In genomic region chr1:27350673-27351540, GRCh38 we compare ENCODE assay signal across 12 cellular contexts. TPM values are rescaled to one million over a fixed set of nuclear protein-coding genes. Genes with fewer than 3 reads are reported as not detected.
DNase-seq lines count a peak whose midpoint lies in the region; ATAC-seq and TF ChIP-seq lines count a peak whose summit lies in the region.
"Had no signal": no experiment of that assay in that cellular context is flagged by ENCODE, and none has a peak within 500 bp of the region (broad histone marks: within the 10 kb centered on the region; RNA-seq: fewer than 3 reads in every experiment).

No MANE protein-coding gene starts in this region.

- peaks cover 9% of the 10 kb centered on the region for H3K36me3 Mint-ChIP-seq in endothelial cell (ENCODE audit: low read depth, unreplicated experiment)
- H3K36me3 Mint-ChIP-seq in activated naive CD4-positive, alpha-beta T cell treated with anti-CD3 and anti-CD28 coated beads for 36 hours (ENCODE audit: low read depth) = no peaks in the 10 kb centered on the region

- H3K27ac Mint-ChIP-seq in endothelial cell (ENCODE audit: unreplicated experiment) = no peak overlapping the region
- H3K27ac Mint-ChIP-seq in activated naive CD4-positive, alpha-beta T cell treated with anti-CD3 and anti-CD28 coated beads for 36 hours = no peak overlapping the region

- no peak for TF ChIP-seq POLR2A in testis (IDR thresholded peaks at IDR 0.05)

- H3K27ac ChIP-seq in HUES6 (ENCODE audit: low read depth, low read length) (no peak overlapping the region), left lung (no peak overlapping the region), testis (no peak overlapping the region)

- H3K36me3 ChIP-seq in HUES6 (ENCODE audit: control insufficient read depth, insufficient read depth, low read length) = peaks cover 9% of the 10 kb centered on the region
- peaks cover 0 to 62% of the 10 kb centered on the region in 2 donors for H3K36me3 ChIP-seq in left lung
- no peaks in the 10 kb centered on the region for H3K36me3 ChIP-seq in testis (ENCODE audit: low read depth, missing control alignments)

- intact Hi-C loops in left lung (cut with DNase I) (no loop called here), testis (cut with DNase I; ENCODE audit: low total_unique reads) (no loop called here)
- intact Hi-C loops in activated naive CD4-positive, alpha-beta T cell treated with anti-CD3 and anti-CD28 coated beads for 36 hours (cut with micrococcal nuclease) = no loop called here

- H3K9ac ChIP-seq in HUES6 (ENCODE audit: low read length) = peak overlapping the region; percentile 29

- H3K27me3 Mint-ChIP-seq in endothelial cell (ENCODE audit: unreplicated experiment) = peaks cover 10% of the 10 kb centered on the region
- H3K27me3 Mint-ChIP-seq in activated naive CD4-positive, alpha-beta T cell treated with anti-CD3 and anti-CD28 coated beads for 36 hours (ENCODE audit: low read depth) = no peaks in the 10 kb centered on the region

- CTCF ChIA-PET in activated naive CD4-positive, alpha-beta T cell treated with anti-CD3 and anti-CD28 coated beads for 36 hours (lab: Charles Lee) = interaction anchor here (1.9 kb wide), 1 partner anchor 18 kb away, joined by 3 read pairs; no protein-coding TSS in a partner anchor

- 23 to 33% methylated on average over 34 to 62 of the region's 62 CpGs for WGBS in testis, 2 donors

- no peak overlapping the region for H3K4me3 Mint-ChIP-seq in endothelial cell (ENCODE audit: unreplicated experiment)
- H3K4me3 Mint-ChIP-seq in activated naive CD4-positive, alpha-beta T cell treated with anti-CD3 and anti-CD28 coated beads for 36 hours = no peak overlapping the region

- TF ChIP-seq CTCF in endothelial cell (IDR thresholded peaks at IDR 0.05; ENCODE audit: unreplicated experiment) (no peak), left lung (IDR thresholded peaks at IDR 0.05) (no peak), testis (IDR thresholded peaks at IDR 0.05) (no peak)

- H3K4me1 Mint-ChIP-seq in endothelial cell (ENCODE audit: unreplicated experiment) = no peaks in the 10 kb centered on the region
- H3K4me1 Mint-ChIP-seq in activated naive CD4-positive, alpha-beta T cell treated with anti-CD3 and anti-CD28 coated beads for 36 hours (ENCODE audit: low read depth) = peaks cover 10% of the 10 kb centered on the region

- H3K4me1 ChIP-seq in HUES6 (ENCODE audit: control insufficient read depth, insufficient read depth, low read length) (peaks cover 28% of the 10 kb centered on the region), left lung (peaks cover 19 to 34% of the 10 kb centered on the region in 2 donors), testis (peaks cover 8% of the 10 kb centered on the region)

- H3K27me3 ChIP-seq in HUES6 (ENCODE audit: control insufficient read depth, insufficient read depth, low read length) = peaks cover 9% of the 10 kb centered on the region
- H3K27me3 ChIP-seq in left lung = peaks cover 0 to 12% of the 10 kb centered on the region in 2 donors
- H3K27me3 ChIP-seq in testis = no peaks in the 10 kb centered on the region

- H3K9me3 Mint-ChIP-seq in endothelial cell (ENCODE audit: unreplicated experiment) = no peaks in the 10 kb centered on the region
- no peaks in the 10 kb centered on the region for H3K9me3 Mint-ChIP-seq in activated naive CD4-positive, alpha-beta T cell treated with anti-CD3 and anti-CD28 coated beads for 36 hours

- peak; percentile 56 for DNase-seq in endothelial cell (ENCODE audit: low spot score)
- DNase-seq in left lung = peak; percentile 66 to 85
- DNase-seq in testis = peak; percentile 43
- DNase-seq in NCI-H526 treated with DMSO at 0.1 percent for 48 hours (lab: John Stamatoyannopoulos, UW) = no peak
- DNase-seq in activated naive CD4-positive, alpha-beta T cell treated with anti-CD3 and anti-CD28 coated beads for 36 hours = no peak
- no peak for DNase-seq in NCI-H1105 treated with DMSO at 0.1 percent for 48 hours (lab: John Stamatoyannopoulos, UW)
- DNase-seq: central memory CD4-positive, alpha-beta T cell; GF-D8; SIG-M5 had no signal

- ATAC-seq in left lung (peak; percentile 35), GM19328 (IDR thresholded peaks at IDR 0.05; ENCODE audit: unreplicated experiment) (no peak)

- no peaks in the 10 kb centered on the region for H3K9me3 ChIP-seq in HUES6 (ENCODE audit: control insufficient read depth, insufficient read depth, low read depth, low read length)
- H3K9me3 ChIP-seq in left lung = no peaks in the 10 kb centered on the region
- no peaks in the 10 kb centered on the region for H3K9me3 ChIP-seq in testis

- H3K4me3 ChIP-seq in HUES6 (ENCODE audit: low read depth, low read length) = peak overlapping the region; percentile 58
- no peak overlapping the region for H3K4me3 ChIP-seq in left lung
- H3K4me3 ChIP-seq in testis = peak overlapping the region; percentile 15 to 58

RNA-seq across cellular contexts. Expression of gene SYTL1, which starts 9.1 kb away (rescaled TPM):
- total RNA-seq in endothelial cell (ENCODE audit: unreplicated experiment) = 1.3 TPM
- total RNA-seq in left lung = 10 to 100 TPM; 41.4 to 44.1 TPM
- 1 to 10 TPM; 2.3 to 5.4 TPM for total RNA-seq in testis
- 6.0 TPM for polyA plus RNA-seq in testis (ENCODE audit: insufficient read depth, low read depth, low replicate concordance)
- total RNA-seq in activated naive CD4-positive, alpha-beta T cell treated with anti-CD3 and anti-CD28 coated beads for 36 hours = 10 to 100 TPM; 28.5 to 29.2 TPM

RNA-seq across cellular contexts. Expression of gene MAP3K6, which starts 15.9 kb away (rescaled TPM):
- 35.7 TPM for total RNA-seq in endothelial cell (ENCODE audit: unreplicated experiment)
- 10 to 100 TPM; 81.7 to 83.3 TPM for total RNA-seq in left lung
- 10 to 100 TPM; 18.8 to 31.7 TPM for total RNA-seq in testis
- polyA plus RNA-seq in testis (ENCODE audit: insufficient read depth, low read depth, low replicate concordance) = 18.4 TPM
- total RNA-seq in activated naive CD4-positive, alpha-beta T cell treated with anti-CD3 and anti-CD28 coated beads for 36 hours = 1 to 10 TPM; 5.2 to 5.3 TPM

RNA-seq across cellular contexts. Expression of gene FCN3, which starts 23.7 kb away (rescaled TPM):
- total RNA-seq in endothelial cell (ENCODE audit: unreplicated experiment) (132 TPM), left lung (100 to 1,000 TPM; 156 to 487 TPM), testis (1 to 10 TPM; 3.6 to 6.9 TPM)
- 0.54 TPM for polyA plus RNA-seq in testis (ENCODE audit: insufficient read depth, low read depth, low replicate concordance)
- not detected for total RNA-seq in activated naive CD4-positive, alpha-beta T cell treated with anti-CD3 and anti-CD28 coated beads for 36 hours

RNA-seq across cellular contexts. Expression of gene TMEM222, which starts 28.9 kb away (rescaled TPM):
- total RNA-seq in endothelial cell (ENCODE audit: unreplicated experiment) (43.5 TPM), left lung (10 to 100 TPM; 29.4 to 36.0 TPM), testis (10 to 100 TPM; 41.4 to 67.5 TPM)
- polyA plus RNA-seq in testis (ENCODE audit: insufficient read depth, low read depth, low replicate concordance) = 81.6 TPM
- 10 to 100 TPM; 22.0 to 22.8 TPM for total RNA-seq in activated naive CD4-positive, alpha-beta T cell treated with anti-CD3 and anti-CD28 coated beads for 36 hours

RNA-seq across cellular contexts. Expression of gene CD164L2, which starts 32.2 kb away (rescaled TPM):
- total RNA-seq in endothelial cell (ENCODE audit: unreplicated experiment) (0.72 TPM), left lung (1 to 10 TPM; 4.0 to 5.9 TPM), testis (1 to 10 TPM in 1 of 2 donors, under 1 TPM in 1; 0.24 to 1.5 TPM)
- polyA plus RNA-seq in testis (ENCODE audit: insufficient read depth, low read depth, low replicate concordance) = 0.76 TPM
- total RNA-seq in activated naive CD4-positive, alpha-beta T cell treated with anti-CD3 and anti-CD28 coated beads for 36 hours = not detected
- total RNA-seq: liver had no signal
- polyA plus RNA-seq: liver had no signal

Comparison
In these comparisons a context has a peak if more than half of its experiments do, and no peak if none do; other contexts are left out.
1. H3K4me3 ChIP-seq: peak in HUES6 (single experiment) and testis (2 of 2); none in left lung (0 of 2).
2. DNase-seq: peak in endothelial cell (single experiment), left lung (2 of 2) and testis (single experiment); none in NCI-H526 treated with DMSO at 0.1 percent for 48 hours (single experiment), activated naive CD4-positive, alpha-beta T cell treated with anti-CD3 and anti-CD28 coated beads for 36 hours (single experiment) and NCI-H1105 treated with DMSO at 0.1 percent for 48 hours (single experiment).
3. RNA of gene SYTL1, which starts 9.1 kb away (total RNA-seq): 41.4 to 44.1 TPM in left lung and 28.5 to 29.2 TPM in activated naive CD4-positive, alpha-beta T cell treated with anti-CD3 and anti-CD28 coated beads for 36 hours; 2.3 to 5.4 TPM in testis and 1.3 TPM in endothelial cell (single experiment); every median in the first group is over 4 times any median in the second.
4. RNA of gene FCN3, which starts 23.7 kb away (total RNA-seq): 156 to 487 TPM in left lung and 132 TPM in endothelial cell (single experiment); 3.6 to 6.9 TPM in testis and not detected in activated naive CD4-positive, alpha-beta T cell treated with anti-CD3 and anti-CD28 coated beads for 36 hours; every median in the first group is over 10 times any median in the second.